ENCODE assay signal across 11 cellular contexts in genomic region chr19:3137139-3137538, GRCh38. TPM values are rescaled to one million over a fixed set of nuclear protein-coding genes. Genes with fewer than 3 reads are reported as not detected.
DNase-seq lines count a peak whose midpoint lies in the region; ATAC-seq and TF ChIP-seq lines count a peak whose summit lies in the region.
"Had no signal": no experiment of that assay in that cellular context is flagged by ENCODE, and none has a peak within 500 bp of the region (broad histone marks: within the 10 kb centered on the region; RNA-seq: fewer than 3 reads in every experiment).

No MANE protein-coding gene starts in this region.

- peaks cover 33 to 38% of the 10 kb centered on the region in 2 donors for H3K4me1 Mint-ChIP-seq in natural killer cell treated with Interleukin-12 subunit alpha and Interleukin-12 subunit beta and Interleukin-15 and Interleukin-18, amount 100 ng/mL, for 72 hours (ENCODE audit: low read depth in 2 of 2)
- H3K4me1 Mint-ChIP-seq in natural killer cell: peaks cover 12 to 23% of the 10 kb centered on the region in 2 donors

- TF ChIP-seq CTCF in natural killer cell (IDR thresholded peaks at IDR 0.05) (no peak), vagina (IDR thresholded peaks at IDR 0.05) (no peak), PC-3 (conservative IDR thresholded peaks at IDR 0.05; ENCODE audit: low read depth, low read length) (no peak)

- peak overlapping the region; percentile 64 for H3K4me3 Mint-ChIP-seq in natural killer cell treated with Interleukin-12 subunit alpha and Interleukin-12 subunit beta and Interleukin-15 and Interleukin-18, amount 100 ng/mL, for 72 hours
- no peak overlapping the region for H3K4me3 Mint-ChIP-seq in natural killer cell

- intact Hi-C loops in natural killer cell (cut with micrococcal nuclease) (no loop called here), vagina (cut with DNase I) (no loop called here), PC-3 (cut with micrococcal nuclease) (no loop called here)

- POLR2A ChIA-PET in PC-3 (lab: Charles Lee; ENCODE audit: unreplicated experiment): interaction anchor here (0.6 kb wide), 1 partner anchor 39 kb away, joined by 4 read pairs; no protein-coding TSS in a partner anchor

- H3K27ac Mint-ChIP-seq in natural killer cell treated with Interleukin-12 subunit alpha and Interleukin-12 subunit beta and Interleukin-15 and Interleukin-18, amount 100 ng/mL, for 72 hours: peak overlapping the region; percentile 24 to 81
- H3K27ac Mint-ChIP-seq in natural killer cell: no peak overlapping the region

- no peaks in the 10 kb centered on the region for H3K9me2 ChIP-seq in PC-3 (replicated peaks; ENCODE audit: low read length)

- ATAC-seq in natural killer cell treated with Interleukin-12 subunit alpha and Interleukin-12 subunit beta and Interleukin-15 and Interleukin-18, amount 100 ng/mL, for 72 hours: no peak
- no peak for ATAC-seq in natural killer cell
- ATAC-seq in HG03039 (IDR thresholded peaks at IDR 0.05; ENCODE audit: unreplicated experiment): no peak
- ATAC-seq in PC-3: no peak
- ATAC-seq in HG03521 (IDR thresholded peaks at IDR 0.05; ENCODE audit: unreplicated experiment): no peak

- no peaks in the 10 kb centered on the region for H4K20me1 ChIP-seq in PC-3 (ENCODE audit: low read length)

- no peak overlapping the region for H2AFZ ChIP-seq in PC-3 (ENCODE audit: low read length)

- H3K4me3 ChIP-seq in adipocyte (ENCODE audit: low read length) (no peak overlapping the region), vagina (peak overlapping the region; percentile 32 to 59), PC-3 (ENCODE audit: low read length) (no peak overlapping the region)

- CTCF ChIA-PET in PC-3 (lab: Charles Lee): no interaction called here

- no peak for DNase-seq in natural killer cell treated with Interleukin-12 subunit alpha and Interleukin-12 subunit beta and Interleukin-15 and Interleukin-18, amount 100 ng/mL, for 72 hours (ENCODE audit: low spot score)
- no peak for DNase-seq in natural killer cell
- no peak for DNase-seq in adipocyte (ENCODE audit: low read depth)
- DNase-seq in left kidney (ENCODE audit: low read depth, low spot score): peak; percentile 44
- no peak for DNase-seq in vagina (ENCODE audit: extremely low spot score in 2 of 2)
- no peak for DNase-seq in PC-3
- DNase-seq: activated CD4-positive, alpha-beta T cell treated with anti-CD3 and anti-CD28 coated beads, Interleukin-2, amount 50 U/mL, for 4 hours; NCI-H345 had no signal

- no peaks in the 10 kb centered on the region for H3K79me2 ChIP-seq in PC-3 (ENCODE audit: low read length)

- H3F3A ChIP-seq in PC-3 (ENCODE audit: low read length, unreplicated experiment): no peaks in the 10 kb centered on the region

- peak overlapping the region; percentile 83 for H3K27ac ChIP-seq in vagina
- H3K27ac ChIP-seq in PC-3 (ENCODE audit: low read length): no peak overlapping the region

- no TSS peak for BruUV-seq in PC-3 (replicated peaks; lab: Mats Ljungman, UMichigan)

- H3K27me3 Mint-ChIP-seq in natural killer cell treated with Interleukin-12 subunit alpha and Interleukin-12 subunit beta and Interleukin-15 and Interleukin-18, amount 100 ng/mL, for 72 hours: peaks cover 0 to 3% of the 10 kb centered on the region in 2 donors
- peaks cover 8 to 10% of the 10 kb centered on the region in 2 donors for H3K27me3 Mint-ChIP-seq in natural killer cell (ENCODE audit: low read depth in 2 of 2)

- H3K4me1 ChIP-seq in adipocyte (ENCODE audit: control insufficient read depth, insufficient read depth, low read length) (peaks cover 14% of the 10 kb centered on the region), vagina (peaks cover 14% of the 10 kb centered on the region), PC-3 (ENCODE audit: insufficient read depth, low read length) (peaks cover 5% of the 10 kb centered on the region)

- no peaks in the 10 kb centered on the region for H3K36me3 ChIP-seq in adipocyte (ENCODE audit: control insufficient read depth, insufficient read depth, low read length, severe bottlenecking)
- H3K36me3 ChIP-seq in vagina: no peaks in the 10 kb centered on the region
- no peaks in the 10 kb centered on the region for H3K36me3 ChIP-seq in PC-3 (ENCODE audit: low read depth, low read length)

- no peaks in the 10 kb centered on the region for H3K9me3 Mint-ChIP-seq in natural killer cell treated with Interleukin-12 subunit alpha and Interleukin-12 subunit beta and Interleukin-15 and Interleukin-18, amount 100 ng/mL, for 72 hours
- peaks cover 0 to 6% of the 10 kb centered on the region in 2 donors for H3K9me3 Mint-ChIP-seq in natural killer cell

- H3K9me3 ChIP-seq in adipocyte (ENCODE audit: control insufficient read depth, low read length) (no peaks in the 10 kb centered on the region), vagina (no peaks in the 10 kb centered on the region), PC-3 (ENCODE audit: low read length) (no peaks in the 10 kb centered on the region)

- no peak for TF ChIP-seq POLR2A in vagina (IDR thresholded peaks at IDR 0.05)

- peak overlapping the region; percentile 27 for H3K9ac ChIP-seq in adipocyte (ENCODE audit: low read length)
- H3K9ac ChIP-seq in PC-3 (ENCODE audit: low read length): no peak overlapping the region

- peaks cover 9% of the 10 kb centered on the region for H3K36me3 Mint-ChIP-seq in natural killer cell treated with Interleukin-12 subunit alpha and Interleukin-12 subunit beta and Interleukin-15 and Interleukin-18, amount 100 ng/mL, for 72 hours
- H3K36me3 Mint-ChIP-seq in natural killer cell: no peaks in the 10 kb centered on the region

- no peak overlapping the region for H3K4me2 ChIP-seq in PC-3 (ENCODE audit: low read length)

- H3K27me3 ChIP-seq in adipocyte (replicated peaks; ENCODE audit: control insufficient read depth, insufficient read depth, low read length) (no peaks in the 10 kb centered on the region), vagina (no peaks in the 10 kb centered on the region), PC-3 (ENCODE audit: low read length) (no peaks in the 10 kb centered on the region)

RNA-seq across cellular contexts. Expression of gene GNA15, which starts 1.3 kb away (rescaled TPM):
- 10 to 100 TPM; 22.2 to 33.3 TPM for total RNA-seq in natural killer cell treated with Interleukin-12 subunit alpha and Interleukin-12 subunit beta and Interleukin-15 and Interleukin-18, amount 100 ng/mL, for 72 hours
- total RNA-seq in natural killer cell (10 to 100 TPM in 1 of 3 donors, 1 to 10 TPM in 2; 3.9 to 10.4 (median 8.4) TPM), vagina (28.2 TPM), PC-3 (2014; rRNA removed) (not detected in 2 replicates)
- total RNA-seq: SK-MEL-5 had no signal

RNA-seq across cellular contexts. Expression of gene S1PR4, which starts 41.4 kb away (rescaled TPM):
- 10 to 100 TPM; 33.5 to 47.0 TPM for total RNA-seq in natural killer cell treated with Interleukin-12 subunit alpha and Interleukin-12 subunit beta and Interleukin-15 and Interleukin-18, amount 100 ng/mL, for 72 hours
- 10 to 100 TPM; 37.1 to 60.4 (median 51.7) TPM for total RNA-seq in natural killer cell
- not detected for total RNA-seq in vagina
- 0.26 and 1.3 TPM in 2 replicates for total RNA-seq in PC-3 (2014; rRNA removed)
- total RNA-seq: SK-MEL-5 had no signal

RNA-seq across cellular contexts. Expression of gene GNA11, which starts 43.0 kb away (rescaled TPM):
- 1 to 10 TPM in 1 of 2 donors, under 1 TPM in 1; 1.00 to 1.3 TPM for total RNA-seq in natural killer cell treated with Interleukin-12 subunit alpha and Interleukin-12 subunit beta and Interleukin-15 and Interleukin-18, amount 100 ng/mL, for 72 hours
- total RNA-seq in natural killer cell (under 1 TPM; 0.24 to 0.60 (median 0.29) TPM), vagina (33.6 TPM), PC-3 (2014; rRNA removed) (59.6 and 89.4 TPM in 2 replicates)

RNA-seq across cellular contexts. Expression of gene NCLN, which starts 48.6 kb away (rescaled TPM):
- total RNA-seq in natural killer cell treated with Interleukin-12 subunit alpha and Interleukin-12 subunit beta and Interleukin-15 and Interleukin-18, amount 100 ng/mL, for 72 hours: 100 to 1,000 TPM in 1 of 2 donors, 10 to 100 TPM in 1; 84.4 to 196 TPM
- total RNA-seq in natural killer cell: 10 to 100 TPM; 39.6 to 61.4 (median 49.0) TPM
- total RNA-seq in vagina: 34.9 TPM
- 74.7 and 132 TPM in 2 replicates for total RNA-seq in PC-3 (2014; rRNA removed)

Comparison
In these comparisons a context has a peak if more than half of its experiments do, and no peak if none do; other contexts are left out.
1. H3K27ac Mint-ChIP-seq: peak in natural killer cell treated with Interleukin-12 subunit alpha and Interleukin-12 subunit beta and Interleukin-15 and Interleukin-18, amount 100 ng/mL, for 72 hours (2 of 2); none in natural killer cell (0 of 2).
2. H3K4me3 ChIP-seq: peak in vagina (2 of 2); none in adipocyte (single experiment) and PC-3 (single experiment).
3. RNA of gene S1PR4, which starts 41.4 kb away (total RNA-seq): 37.1 to 60.4 TPM in natural killer cell and 33.5 to 47.0 TPM in natural killer cell treated with Interleukin-12 subunit alpha and Interleukin-12 subunit beta and Interleukin-15 and Interleukin-18, amount 100 ng/mL, for 72 hours; not detected in vagina (single experiment) and 0.26 to 1.3 TPM in PC-3; every median in the first group is over 10 times any median in the second.
4. RNA of gene GNA11, which starts 43.0 kb away (total RNA-seq): 59.6 to 89.4 TPM in PC-3 and 33.6 TPM in vagina (single experiment); 1.00 to 1.3 TPM in natural killer cell treated with Interleukin-12 subunit alpha and Interleukin-12 subunit beta and Interleukin-15 and Interleukin-18, amount 100 ng/mL, for 72 hours and 0.24 to 0.60 TPM in natural killer cell; every median in the first group is over 10 times any median in the second.